In genomic region chr19:8611890-8612806, GRCh38 we compare ENCODE assay signal across 10 cellular contexts. TPM values are rescaled to one million over a fixed set of nuclear protein-coding genes. Genes with fewer than 3 reads are reported as not detected.
DNase-seq lines count a peak whose midpoint lies in the region; ATAC-seq lines count a peak whose summit lies in the region.
"Had no signal": no experiment of that assay in that cellular context is flagged by ENCODE, and none has a peak within 500 bp of the region (broad histone marks: within the 10 kb centered on the region; RNA-seq: fewer than 3 reads in every experiment).

No MANE protein-coding gene starts in this region.

- H3K4me1 ChIP-seq in iPS-20b (ENCODE audit: insufficient read depth, low read length) = peaks cover 18% of the 10 kb centered on the region; the same call in 1 of the 2 replicates
- peaks cover 6% of the 10 kb centered on the region for H3K4me1 ChIP-seq in thymus (ENCODE audit: control insufficient read depth, insufficient read depth, low read length)

- intact Hi-C loops in activated CD4-positive, alpha-beta memory T cell treated with anti-CD3 and anti-CD28 coated beads for 36 hours (cut with micrococcal nuclease) = no loop called here

- no peaks in the 10 kb centered on the region for H3K27me3 ChIP-seq in iPS-20b (ENCODE audit: insufficient read depth, low read length)
- H3K27me3 ChIP-seq in thymus (ENCODE audit: control insufficient read depth, insufficient read depth) = no peaks in the 10 kb centered on the region

- 79% methylated on average over 12 of the region's 12 CpGs for WGBS in thymus

- H3K27ac ChIP-seq in iPS-20b (ENCODE audit: low read length) (no peak overlapping the region), thymus (ENCODE audit: low read depth) (peak overlapping the region; percentile 22)

- DNase-seq in activated CD4-positive, alpha-beta memory T cell treated with anti-CD3 and anti-CD28 coated beads, Interleukin-2, amount 10 ng/mL, durations not matched to agents 7 days and 5 days = no peak
- DNase-seq in activated CD4-positive, alpha-beta memory T cell treated with anti-CD3 and anti-CD28 coated beads for 36 hours = no peak
- DNase-seq in kidney glomerular epithelial cell (lab: John Stamatoyannopoulos, UW) = no peak
- DNase-seq: Calu3; stimulated activated CD4-positive, alpha-beta T cell treated with anti-CD3 and anti-CD28 coated beads, Interleukin-15, amount 100 ng/mL, for 24 hours had no signal

- H3K9me3 ChIP-seq in iPS-20b (ENCODE audit: insufficient read depth, low read depth, low read length) (no peaks in the 10 kb centered on the region), thymus (ENCODE audit: control insufficient read depth) (no peaks in the 10 kb centered on the region)

- H3K4me3 ChIP-seq in iPS-20b (ENCODE audit: low read length) = peak overlapping the region; percentile 27; the same call in 1 of the 2 replicates
- H3K4me3 ChIP-seq in thymus (ENCODE audit: low read length) = no peak overlapping the region

- peaks cover 16% of the 10 kb centered on the region for H3K4me1 Mint-ChIP-seq in activated CD4-positive, alpha-beta memory T cell treated with anti-CD3 and anti-CD28 coated beads, Interleukin-2, amount 10 ng/mL, durations not matched to agents 7 days and 5 days
- peaks cover 22% of the 10 kb centered on the region for H3K4me1 Mint-ChIP-seq in activated CD4-positive, alpha-beta memory T cell treated with anti-CD3 and anti-CD28 coated beads for 36 hours (ENCODE audit: low read depth)
- peaks cover 22% of the 10 kb centered on the region for H3K4me1 Mint-ChIP-seq in activated T-helper 17 cell treated with anti-CD3 and anti-CD28 coated beads, Interleukin-2, amount 50 U/mL, for 72 hours

- no peaks in the 10 kb centered on the region for H3K36me3 ChIP-seq in iPS-20b (ENCODE audit: insufficient read depth, low read depth, low read length)
- no peaks in the 10 kb centered on the region for H3K36me3 ChIP-seq in thymus (ENCODE audit: control insufficient read depth, insufficient read depth)

- peaks cover 16% of the 10 kb centered on the region for H3K27me3 Mint-ChIP-seq in activated CD4-positive, alpha-beta memory T cell treated with anti-CD3 and anti-CD28 coated beads, Interleukin-2, amount 10 ng/mL, durations not matched to agents 7 days and 5 days
- H3K27me3 Mint-ChIP-seq in activated CD4-positive, alpha-beta memory T cell treated with anti-CD3 and anti-CD28 coated beads for 36 hours = peaks cover 3% of the 10 kb centered on the region
- H3K27me3 Mint-ChIP-seq in activated T-helper 17 cell treated with anti-CD3 and anti-CD28 coated beads, Interleukin-2, amount 50 U/mL, for 72 hours = peaks cover 5% of the 10 kb centered on the region

- no peak overlapping the region; the same call in 1 of the 2 replicates for H3K9ac ChIP-seq in iPS-20b (ENCODE audit: low read depth, low read length)

- H3K27ac Mint-ChIP-seq in activated CD4-positive, alpha-beta memory T cell treated with anti-CD3 and anti-CD28 coated beads, Interleukin-2, amount 10 ng/mL, durations not matched to agents 7 days and 5 days = no peak overlapping the region
- H3K27ac Mint-ChIP-seq in activated CD4-positive, alpha-beta memory T cell treated with anti-CD3 and anti-CD28 coated beads for 36 hours = no peak overlapping the region
- no peak overlapping the region for H3K27ac Mint-ChIP-seq in activated T-helper 17 cell treated with anti-CD3 and anti-CD28 coated beads, Interleukin-2, amount 50 U/mL, for 72 hours

- H3K4me3 Mint-ChIP-seq in activated CD4-positive, alpha-beta memory T cell treated with anti-CD3 and anti-CD28 coated beads, Interleukin-2, amount 10 ng/mL, durations not matched to agents 7 days and 5 days = peak overlapping the region; percentile 7
- H3K4me3 Mint-ChIP-seq in activated CD4-positive, alpha-beta memory T cell treated with anti-CD3 and anti-CD28 coated beads for 36 hours = no peak overlapping the region
- peak overlapping the region; percentile 26 for H3K4me3 Mint-ChIP-seq in activated T-helper 17 cell treated with anti-CD3 and anti-CD28 coated beads, Interleukin-2, amount 50 U/mL, for 72 hours

- H3K36me3 Mint-ChIP-seq in activated CD4-positive, alpha-beta memory T cell treated with anti-CD3 and anti-CD28 coated beads, Interleukin-2, amount 10 ng/mL, durations not matched to agents 7 days and 5 days (ENCODE audit: low read depth) = no peaks in the 10 kb centered on the region
- no peaks in the 10 kb centered on the region for H3K36me3 Mint-ChIP-seq in activated CD4-positive, alpha-beta memory T cell treated with anti-CD3 and anti-CD28 coated beads for 36 hours
- H3K36me3 Mint-ChIP-seq in activated T-helper 17 cell treated with anti-CD3 and anti-CD28 coated beads, Interleukin-2, amount 50 U/mL, for 72 hours (ENCODE audit: low read depth) = no peaks in the 10 kb centered on the region

- POLR2A ChIA-PET in activated CD4-positive, alpha-beta memory T cell treated with anti-CD3 and anti-CD28 coated beads, Interleukin-2, amount 10 ng/mL, durations not matched to agents 7 days and 5 days (lab: Charles Lee) = no interaction called here
- POLR2A ChIA-PET in activated CD4-positive, alpha-beta memory T cell treated with anti-CD3 and anti-CD28 coated beads for 36 hours (lab: Charles Lee) = no interaction called here

- CTCF ChIA-PET in activated CD4-positive, alpha-beta memory T cell treated with anti-CD3 and anti-CD28 coated beads, Interleukin-2, amount 10 ng/mL, durations not matched to agents 7 days and 5 days (lab: Charles Lee) = interaction anchor here (0.9 kb wide), 1 partner anchor 30 kb away, joined by 3 read pairs; no protein-coding TSS in a partner anchor
- CTCF ChIA-PET in activated CD4-positive, alpha-beta memory T cell treated with anti-CD3 and anti-CD28 coated beads for 36 hours (lab: Charles Lee) = interaction anchor here (0.9 to 2.4 kb wide), 3 partner anchors 31 to 165 kb away, joined by 3 to 7 read pairs (median 6); no protein-coding TSS in a partner anchor

- no peaks in the 10 kb centered on the region for H3K9me3 Mint-ChIP-seq in activated CD4-positive, alpha-beta memory T cell treated with anti-CD3 and anti-CD28 coated beads, Interleukin-2, amount 10 ng/mL, durations not matched to agents 7 days and 5 days
- no peaks in the 10 kb centered on the region for H3K9me3 Mint-ChIP-seq in activated CD4-positive, alpha-beta memory T cell treated with anti-CD3 and anti-CD28 coated beads for 36 hours
- no peaks in the 10 kb centered on the region for H3K9me3 Mint-ChIP-seq in activated T-helper 17 cell treated with anti-CD3 and anti-CD28 coated beads, Interleukin-2, amount 50 U/mL, for 72 hours

- no peak for ATAC-seq in activated T-helper 17 cell treated with anti-CD3 and anti-CD28 coated beads, Interleukin-2, amount 50 U/mL, for 72 hours (replicated peaks)
- ATAC-seq in activated CD4-positive, CD25-positive, alpha-beta regulatory T cell treated with anti-CD3 and anti-CD28 coated beads, Interleukin-2, amount 50 U/mL, for 24 hours = no peak
- no peak for ATAC-seq in GM21526 (IDR thresholded peaks at IDR 0.05; ENCODE audit: low FRiP score, unreplicated experiment)

RNA-seq across cellular contexts. Expression of gene ADAMTS10, which starts 1.6 kb away (rescaled TPM):
- total RNA-seq in activated CD4-positive, alpha-beta memory T cell treated with anti-CD3 and anti-CD28 coated beads, Interleukin-2, amount 10 ng/mL, durations not matched to agents 7 days and 5 days = 1 to 10 TPM; 2.6 to 2.8 TPM
- total RNA-seq in activated CD4-positive, alpha-beta memory T cell treated with anti-CD3 and anti-CD28 coated beads for 36 hours = 1 to 10 TPM; 3.4 to 3.9 TPM
- total RNA-seq in activated T-helper 17 cell treated with anti-CD3 and anti-CD28 coated beads, Interleukin-2, amount 50 U/mL, for 72 hours = 1 to 10 TPM; 2.5 to 7.4 TPM
- polyA plus RNA-seq in thymus = 41.7 TPM
- total RNA-seq: Calu3 had no signal

RNA-seq across cellular contexts. Expression of gene NFILZ, which starts 18.3 kb away (rescaled TPM):
- total RNA-seq in activated CD4-positive, alpha-beta memory T cell treated with anti-CD3 and anti-CD28 coated beads, Interleukin-2, amount 10 ng/mL, durations not matched to agents 7 days and 5 days = not detected
- not detected for total RNA-seq in activated CD4-positive, alpha-beta memory T cell treated with anti-CD3 and anti-CD28 coated beads for 36 hours
- not detected for total RNA-seq in activated T-helper 17 cell treated with anti-CD3 and anti-CD28 coated beads, Interleukin-2, amount 50 U/mL, for 72 hours
- polyA plus RNA-seq in thymus = not detected
- total RNA-seq: Calu3 had no signal

RNA-seq across cellular contexts. Expression of gene MYO1F, which starts 34.9 kb away (rescaled TPM):
- total RNA-seq in activated CD4-positive, alpha-beta memory T cell treated with anti-CD3 and anti-CD28 coated beads, Interleukin-2, amount 10 ng/mL, durations not matched to agents 7 days and 5 days = 100 to 1,000 TPM; 420 TPM
- 10 to 100 TPM; 48.7 to 50.1 TPM for total RNA-seq in activated CD4-positive, alpha-beta memory T cell treated with anti-CD3 and anti-CD28 coated beads for 36 hours
- total RNA-seq in activated T-helper 17 cell treated with anti-CD3 and anti-CD28 coated beads, Interleukin-2, amount 50 U/mL, for 72 hours = 100 to 1,000 TPM in 1 of 2 donors, 10 to 100 TPM in 1; 68.7 to 134 TPM
- 20.8 TPM for polyA plus RNA-seq in thymus
- total RNA-seq: Calu3 had no signal
